1 cellular context compared by ENCODE assay signal in the genomic region with DNA sequence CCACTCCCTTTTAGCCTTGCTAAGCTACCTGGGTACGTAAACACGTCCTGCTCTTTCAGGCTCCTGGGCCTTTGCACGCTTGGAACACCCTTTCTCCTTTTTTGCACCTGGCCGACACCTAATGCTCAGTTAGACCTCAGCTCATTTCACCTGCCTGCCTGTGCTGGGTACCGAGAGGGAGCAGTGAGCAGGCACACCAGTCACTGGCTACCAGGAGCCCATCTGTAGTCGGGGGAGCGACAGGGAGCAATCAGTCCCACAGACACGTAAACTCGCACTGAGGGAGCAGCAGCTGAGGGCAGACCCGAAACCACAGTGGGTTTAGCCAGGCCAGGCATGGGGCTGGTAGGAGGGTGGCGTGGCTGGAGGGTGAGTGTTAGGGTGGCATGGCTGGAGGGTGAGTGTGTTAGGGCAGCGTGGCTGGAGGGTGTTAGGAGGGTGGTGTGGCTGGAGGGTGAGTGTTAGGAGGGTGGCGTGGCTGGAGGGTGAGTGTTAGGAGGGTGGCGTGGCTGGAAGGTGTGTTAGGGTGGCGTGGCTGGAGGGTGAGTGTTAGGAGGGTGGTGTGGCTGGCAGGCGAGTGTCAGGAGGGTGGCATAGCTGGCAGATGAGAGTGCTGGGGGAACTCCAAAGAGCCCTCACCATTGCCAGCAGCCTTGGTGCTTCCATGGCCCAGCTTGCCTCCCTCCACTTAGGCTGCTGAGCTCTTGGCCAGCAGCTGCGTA.
A peak's percentile ranks its signal among the peaks of the same experiment; 100 is the strongest.
TF ChIP-seq lines count a peak whose summit lies in the region.

No MANE protein-coding gene starts in this region.

TF ChIP-seq in K562, 482 proteins besides CTCF, POLR2A, EP300 and RAD21:
- TF ChIP-seq POLR2G (IDR thresholded peaks at IDR 0.05; ENCODE audit: low read depth, low read length) (peak; percentile 45; the same call in 1 of the 2 replicates), ZNF766 (CRISPR knock-in tag; conservative IDR thresholded peaks at IDR 0.05) (no peak), ZBTB8A (IDR thresholded peaks at IDR 0.05; ENCODE audit: partially characterized antibody) (no peak), RAD51 (IDR thresholded peaks at IDR 0.05; ENCODE audit: borderline replicate concordance, low read depth) (no peak), ELF1 (tag; IDR thresholded peaks at IDR 0.05) (no peak), RBFOX2 (IDR thresholded peaks at IDR 0.05; ENCODE audit: low read depth, low read length) (0 out of 2 replicates have a peak, but pooled peaks have one; percentile 9), PHTF2 (CRISPR knock-in tag; IDR thresholded peaks at IDR 0.05) (no peak)
- TF ChIP-seq, protein P1, sequence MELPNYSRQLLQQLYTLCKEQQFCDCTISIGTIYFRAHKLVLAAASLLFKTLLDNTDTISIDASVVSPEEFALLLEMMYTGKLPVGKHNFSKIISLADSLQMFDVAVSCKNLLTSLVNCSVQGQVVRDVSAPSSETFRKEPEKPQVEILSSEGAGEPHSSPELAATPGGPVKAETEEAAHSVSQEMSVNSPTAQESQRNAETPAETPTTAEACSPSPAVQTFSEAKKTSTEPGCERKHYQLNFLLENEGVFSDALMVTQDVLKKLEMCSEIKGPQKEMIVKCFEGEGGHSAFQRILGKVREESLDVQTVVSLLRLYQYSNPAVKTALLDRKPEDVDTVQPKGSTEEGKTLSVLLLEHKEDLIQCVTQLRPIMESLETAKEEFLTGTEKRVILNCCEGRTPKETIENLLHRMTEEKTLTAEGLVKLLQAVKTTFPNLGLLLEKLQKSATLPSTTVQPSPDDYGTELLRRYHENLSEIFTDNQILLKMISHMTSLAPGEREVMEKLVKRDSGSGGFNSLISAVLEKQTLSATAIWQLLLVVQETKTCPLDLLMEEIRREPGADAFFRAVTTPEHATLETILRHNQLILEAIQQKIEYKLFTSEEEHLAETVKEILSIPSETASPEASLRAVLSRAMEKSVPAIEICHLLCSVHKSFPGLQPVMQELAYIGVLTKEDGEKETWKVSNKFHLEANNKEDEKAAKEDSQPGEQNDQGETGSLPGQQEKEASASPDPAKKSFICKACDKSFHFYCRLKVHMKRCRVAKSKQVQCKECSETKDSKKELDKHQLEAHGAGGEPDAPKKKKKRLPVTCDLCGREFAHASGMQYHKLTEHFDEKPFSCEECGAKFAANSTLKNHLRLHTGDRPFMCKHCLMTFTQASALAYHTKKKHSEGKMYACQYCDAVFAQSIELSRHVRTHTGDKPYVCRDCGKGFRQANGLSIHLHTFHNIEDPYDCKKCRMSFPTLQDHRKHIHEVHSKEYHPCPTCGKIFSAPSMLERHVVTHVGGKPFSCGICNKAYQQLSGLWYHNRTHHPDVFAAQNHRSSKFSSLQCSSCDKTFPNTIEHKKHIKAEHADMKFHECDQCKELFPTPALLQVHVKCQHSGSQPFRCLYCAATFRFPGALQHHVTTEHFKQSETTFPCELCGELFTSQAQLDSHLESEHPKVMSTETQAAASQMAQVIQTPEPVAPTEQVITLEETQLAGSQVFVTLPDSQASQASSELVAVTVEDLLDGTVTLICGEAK (IDR thresholded peaks at IDR 0.05), result no peak
- TF ChIP-seq, protein P1 (CRISPR knock-in tag; IDR thresholded peaks at IDR 0.05), result no peak
- TF ChIP-seq, protein P2, sequence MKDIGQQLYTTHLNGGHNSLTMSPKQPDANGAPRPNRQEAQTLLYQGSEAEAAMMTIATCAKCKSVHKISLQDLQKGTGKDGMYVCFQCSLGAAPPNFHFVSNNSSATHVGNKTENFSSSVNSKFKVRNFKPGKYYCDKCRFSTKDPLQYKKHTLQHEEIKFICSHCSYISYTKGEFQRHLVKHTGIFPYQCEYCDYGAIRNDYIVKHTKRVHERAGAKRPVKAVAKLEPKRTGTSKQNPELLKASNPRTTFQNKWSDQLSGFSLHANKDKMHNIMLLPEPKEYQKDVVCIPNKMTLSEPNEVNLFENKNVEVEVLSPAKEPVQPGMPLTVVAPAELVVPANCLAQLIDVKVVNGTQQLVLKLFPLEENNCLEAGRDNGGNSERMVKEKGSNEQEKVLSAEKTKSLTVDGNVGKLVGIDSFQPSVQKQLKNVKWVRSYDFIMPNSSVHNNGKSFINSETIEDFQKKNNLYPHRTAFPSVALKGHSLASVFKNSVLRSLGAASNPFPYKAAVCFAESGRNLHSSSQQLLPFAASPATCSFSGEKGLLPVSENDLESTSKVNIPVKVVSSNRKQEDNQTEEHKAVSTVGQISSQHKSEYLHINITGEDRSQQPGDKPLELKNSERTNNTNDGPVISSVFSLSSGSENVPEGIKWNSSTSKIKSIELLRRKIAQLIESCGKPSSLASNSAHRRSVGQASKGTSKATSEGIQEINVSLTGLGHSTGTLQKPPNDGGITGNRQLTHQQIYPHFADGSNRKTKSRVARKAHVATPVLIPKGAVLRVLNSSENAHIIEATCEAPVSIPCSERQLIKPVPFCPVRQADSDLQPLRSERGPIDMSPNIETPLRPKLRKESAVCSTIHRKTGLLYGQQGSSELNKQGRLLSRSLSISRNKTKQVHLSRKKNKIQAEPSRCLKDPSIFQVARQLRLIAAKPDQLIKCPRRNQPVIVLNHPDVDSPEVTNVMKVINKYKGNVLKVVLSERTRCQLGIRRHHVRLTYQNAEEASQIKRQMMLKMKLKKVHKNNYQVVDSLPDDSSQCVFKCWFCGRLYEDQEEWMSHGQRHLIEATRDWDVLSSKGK (CRISPR knock-in tag; IDR thresholded peaks at IDR 0.05), result no peak
- TF ChIP-seq, protein P3, sequence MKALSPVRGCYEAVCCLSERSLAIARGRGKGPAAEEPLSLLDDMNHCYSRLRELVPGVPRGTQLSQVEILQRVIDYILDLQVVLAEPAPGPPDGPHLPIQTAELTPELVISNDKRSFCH (CRISPR knock-in tag; IDR thresholded peaks at IDR 0.05), result no peak
- TF ChIP-seq, protein P3 (tag; IDR thresholded peaks at IDR 0.05), result no peak
- TF ChIP-seq, protein P4, sequence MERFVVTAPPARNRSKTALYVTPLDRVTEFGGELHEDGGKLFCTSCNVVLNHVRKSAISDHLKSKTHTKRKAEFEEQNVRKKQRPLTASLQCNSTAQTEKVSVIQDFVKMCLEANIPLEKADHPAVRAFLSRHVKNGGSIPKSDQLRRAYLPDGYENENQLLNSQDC (CRISPR knock-in tag; IDR thresholded peaks at IDR 0.05), result no peak
